Comparison of ENCODE assay signal across 8 cellular contexts in genomic region chr3:174440741-174441587, GRCh38.
DNase-seq lines count a peak whose midpoint lies in the region; ATAC-seq and TF ChIP-seq lines count a peak whose summit lies in the region.

No MANE protein-coding gene starts in this region.

- peaks cover 12% of the 10 kb centered on the region for H3K4me1 Mint-ChIP-seq in activated naive CD4-positive, alpha-beta T cell treated with anti-CD3 and anti-CD28 coated beads, Interleukin-2, amount 10 ng/mL, durations not matched to agents 7 days and 5 days
- peaks cover 21% of the 10 kb centered on the region for H3K4me1 Mint-ChIP-seq in neural progenitor cell

- H3K36me3 ChIP-seq in OCI-LY1 (ENCODE audit: insufficient read depth, low read length) (no peaks in the 10 kb centered on the region), gastroesophageal sphincter (no peaks in the 10 kb centered on the region), neural progenitor cell (no peaks in the 10 kb centered on the region)

- WGBS in gastroesophageal sphincter (ENCODE audit: low coverage in 1 of 2), 2 donors = 0% methylated on average over 7 to 25 of the region's 107 CpGs

- peaks cover 30% of the 10 kb centered on the region for H3K27me3 Mint-ChIP-seq in activated naive CD4-positive, alpha-beta T cell treated with anti-CD3 and anti-CD28 coated beads, Interleukin-2, amount 10 ng/mL, durations not matched to agents 7 days and 5 days
- H3K27me3 Mint-ChIP-seq in neural progenitor cell (ENCODE audit: insufficient read depth, low read depth) = no peaks in the 10 kb centered on the region

- H3K9ac ChIP-seq in OCI-LY1 (ENCODE audit: low read length) = peak overlapping the region; percentile 58
- peak overlapping the region; percentile 74 for H3K9ac ChIP-seq in neural progenitor cell

- H3K4me2 ChIP-seq in OCI-LY1 (ENCODE audit: low read length) (peak overlapping the region; percentile 62), neural progenitor cell (peak overlapping the region; percentile 93)

- ATAC-seq in GM21528 (IDR thresholded peaks at IDR 0.05; ENCODE audit: low FRiP score, unreplicated experiment) = peak; percentile 73
- peak; percentile 88 for ATAC-seq in gastroesophageal sphincter

- no peak overlapping the region for H3K27ac ChIP-seq in OCI-LY1 (ENCODE audit: low read depth, low read length, poor library complexity, severe bottlenecking)
- H3K27ac ChIP-seq in gastroesophageal sphincter = peak overlapping the region; percentile 93 to 99 (median 98)
- H3K27ac ChIP-seq in neural progenitor cell = peak overlapping the region; percentile 100
- peak overlapping the region; percentile 79 for H3K27ac ChIP-seq in substantia nigra (ENCODE audit: low read depth, low read length, poor library complexity, severe bottlenecking)

- TF ChIP-seq CTCF in OCI-LY1 (IDR thresholded peaks at IDR 0.05; ENCODE audit: low read length) (no peak), gastroesophageal sphincter (IDR thresholded peaks at IDR 0.05) (peak in 2 of 4 experiments; percentile 1 to 41), neural progenitor cell (IDR thresholded peaks at IDR 0.05) (peak; percentile 21)

- H3K9me3 ChIP-seq in OCI-LY1 (ENCODE audit: low read length) (no peaks in the 10 kb centered on the region), gastroesophageal sphincter (no peaks in the 10 kb centered on the region), neural progenitor cell (ENCODE audit: low read depth) (no peaks in the 10 kb centered on the region)

- peak in 1 of 2 donors; percentile 39 for TF ChIP-seq POLR2A in gastroesophageal sphincter (IDR thresholded peaks at IDR 0.05)

- DNase-seq in DMS 273 treated with DMSO at 0.1 percent for 48 hours (lab: John Stamatoyannopoulos, UW) (peak; percentile 85), HuH-7 (ENCODE audit: low spot score) (peak; percentile 49), neural progenitor cell (ENCODE audit: low spot score) (peak; percentile 95), substantia nigra (lab: John Stamatoyannopoulos, UW) (peak; percentile 18 to 94 (median 78))
- peak; percentile 69 for DNase-seq in activated naive CD4-positive, alpha-beta T cell treated with anti-CD3 and anti-CD28 coated beads, Interleukin-2, amount 10 ng/mL, durations not matched to agents 7 days and 5 days

- H3K9me3 Mint-ChIP-seq in activated naive CD4-positive, alpha-beta T cell treated with anti-CD3 and anti-CD28 coated beads, Interleukin-2, amount 10 ng/mL, durations not matched to agents 7 days and 5 days = no peaks in the 10 kb centered on the region
- no peaks in the 10 kb centered on the region for H3K9me3 Mint-ChIP-seq in neural progenitor cell

- peak overlapping the region; percentile 66 for H3K4me3 ChIP-seq in OCI-LY1 (ENCODE audit: low read depth, low read length, poor library complexity, severe bottlenecking)
- peak overlapping the region; percentile 83 to 87 for H3K4me3 ChIP-seq in gastroesophageal sphincter
- peak overlapping the region; percentile 89 for H3K4me3 ChIP-seq in neural progenitor cell

- H4K20me1 ChIP-seq in OCI-LY1 (ENCODE audit: insufficient read depth, low read length) (no peaks in the 10 kb centered on the region), neural progenitor cell (ENCODE audit: low read depth) (no peaks in the 10 kb centered on the region)

- CTCF ChIA-PET in activated naive CD4-positive, alpha-beta T cell treated with anti-CD3 and anti-CD28 coated beads, Interleukin-2, amount 10 ng/mL, durations not matched to agents 7 days and 5 days (lab: Charles Lee) = no interaction called here

- H2AFZ ChIP-seq in OCI-LY1 (ENCODE audit: low read length) = peak overlapping the region; percentile 20; the same call in 1 of the 2 replicates
- peak overlapping the region; percentile 88 for H2AFZ ChIP-seq in neural progenitor cell (replicated peaks)

- no peaks in the 10 kb centered on the region for H3K36me3 Mint-ChIP-seq in activated naive CD4-positive, alpha-beta T cell treated with anti-CD3 and anti-CD28 coated beads, Interleukin-2, amount 10 ng/mL, durations not matched to agents 7 days and 5 days
- no peaks in the 10 kb centered on the region for H3K36me3 Mint-ChIP-seq in neural progenitor cell

- H3K4me1 ChIP-seq in OCI-LY1 (ENCODE audit: insufficient read depth, low read length, severe bottlenecking) (peaks cover 11% of the 10 kb centered on the region), gastroesophageal sphincter (peaks cover 0 to 15% (median 3%) of the 10 kb centered on the region in 3 donors), neural progenitor cell (peaks cover 42% of the 10 kb centered on the region)

- no peak overlapping the region for H3K27ac Mint-ChIP-seq in activated naive CD4-positive, alpha-beta T cell treated with anti-CD3 and anti-CD28 coated beads, Interleukin-2, amount 10 ng/mL, durations not matched to agents 7 days and 5 days
- peak overlapping the region; percentile 84 for H3K27ac Mint-ChIP-seq in neural progenitor cell

- H3K4me3 Mint-ChIP-seq in activated naive CD4-positive, alpha-beta T cell treated with anti-CD3 and anti-CD28 coated beads, Interleukin-2, amount 10 ng/mL, durations not matched to agents 7 days and 5 days = peak overlapping the region; percentile 69
- H3K4me3 Mint-ChIP-seq in neural progenitor cell = peak overlapping the region; percentile 93

- no peak for TF ChIP-seq EP300 in gastroesophageal sphincter (IDR thresholded peaks at IDR 0.05)

- H3F3A ChIP-seq in OCI-LY1 (ENCODE audit: insufficient read depth, low read length) (no peaks in the 10 kb centered on the region), neural progenitor cell (ENCODE audit: low read depth) (peaks cover 57% of the 10 kb centered on the region)

- no peaks in the 10 kb centered on the region for H3K79me2 ChIP-seq in OCI-LY1 (ENCODE audit: insufficient read depth, low read length)
- H3K79me2 ChIP-seq in neural progenitor cell (ENCODE audit: low read depth) = peaks cover 48% of the 10 kb centered on the region

- H3K27me3 ChIP-seq in OCI-LY1 (ENCODE audit: insufficient read depth, low read length) (0 out of 2 replicates have a peak, but pooled peaks cover 5% of the 10 kb centered on the region), gastroesophageal sphincter (no peaks in the 10 kb centered on the region), neural progenitor cell (no peaks in the 10 kb centered on the region)

- H3K9me2 ChIP-seq in OCI-LY1 (ENCODE audit: low read depth, low read length) = no peaks in the 10 kb centered on the region
